9 cellular contexts compared by ENCODE assay signal in the genomic region with DNA sequence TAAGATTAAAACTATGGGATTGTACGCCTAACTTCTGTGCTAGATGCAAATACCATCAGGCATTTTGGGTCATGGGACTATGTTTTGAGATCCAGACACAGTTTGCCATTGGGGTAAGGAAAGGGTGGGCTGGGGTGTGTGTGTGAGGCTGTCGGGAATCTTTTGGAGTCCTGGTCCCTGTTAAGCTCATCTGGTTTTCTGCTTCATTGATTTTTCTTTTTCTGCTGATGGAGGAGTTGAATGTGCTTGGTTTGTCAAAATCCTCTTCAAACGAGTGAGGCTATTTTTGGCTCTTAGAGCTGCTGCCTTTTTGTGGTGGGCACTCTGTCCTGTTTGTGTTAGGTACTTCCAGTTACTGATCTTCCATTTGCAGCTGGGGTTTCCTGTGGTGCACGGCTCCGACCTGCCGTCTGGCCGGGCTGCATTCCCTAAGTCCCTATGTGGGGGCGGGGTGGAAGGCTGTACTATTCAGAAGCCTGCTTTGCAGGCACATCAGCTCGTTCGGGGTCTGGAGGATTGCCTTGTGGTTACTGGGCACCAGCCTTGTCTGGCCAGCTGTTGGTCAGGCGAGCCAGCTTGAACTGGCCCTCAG. TPM values are rescaled to one million over a fixed set of nuclear protein-coding genes. Genes with fewer than 3 reads are reported as not detected.
DNase-seq lines count a peak whose midpoint lies in the region; ATAC-seq and TF ChIP-seq lines count a peak whose summit lies in the region.
"Had no signal": no experiment of that assay in that cellular context is flagged by ENCODE, and none has a peak within 500 bp of the region (broad histone marks: within the 10 kb centered on the region; RNA-seq: fewer than 3 reads in every experiment).

No MANE protein-coding gene starts in this region.

- peaks cover 0 to 1% (median 0%) of the 10 kb centered on the region in 8 donors for H3K9me3 Mint-ChIP-seq in CD4-positive, alpha-beta memory T cell
- no peaks in the 10 kb centered on the region for H3K9me3 Mint-ChIP-seq in natural killer cell

- POLR2A ChIA-PET in CD4-positive, alpha-beta memory T cell (lab: Charles Lee; ENCODE audit: partially characterized antibody): interaction anchor here (0.5 to 3.9 kb wide), 7 partner anchors 10 to 702 kb away, joined by 3 to 31 read pairs (median 6); no protein-coding TSS in a partner anchor

- H3K36me3 Mint-ChIP-seq in CD4-positive, alpha-beta memory T cell: peaks cover 9 to 27% of the 10 kb centered on the region in 2 donors
- no peaks in the 10 kb centered on the region for H3K36me3 Mint-ChIP-seq in natural killer cell

- H3K4me1 ChIP-seq in CD4-positive, alpha-beta memory T cell (ENCODE audit: insufficient read depth, low read length): peaks cover 81% of the 10 kb centered on the region
- peaks cover 40% of the 10 kb centered on the region for H3K4me1 ChIP-seq in HUES64 (ENCODE audit: insufficient read depth, low read length)

- H3K27me3 ChIP-seq in CD4-positive, alpha-beta memory T cell (ENCODE audit: insufficient read depth, low read length): no peaks in the 10 kb centered on the region
- peaks cover 11% of the 10 kb centered on the region for H3K27me3 ChIP-seq in HUES64 (ENCODE audit: insufficient read depth, low read length)

- CTCF ChIA-PET in CD4-positive, alpha-beta memory T cell (lab: Charles Lee; ENCODE audit: partially characterized antibody): interaction anchor here (0.7 to 17.4 kb wide), 8 partner anchors 9 to 203 kb away, joined by 3 to 423 read pairs (median 4); no protein-coding TSS in a partner anchor

- H3K36me3 ChIP-seq in CD4-positive, alpha-beta memory T cell (ENCODE audit: insufficient read depth, low read length): no peaks in the 10 kb centered on the region
- peaks cover 7% of the 10 kb centered on the region for H3K36me3 ChIP-seq in HUES64 (ENCODE audit: insufficient read depth, low read length)

- H3K27ac Mint-ChIP-seq in CD4-positive, alpha-beta memory T cell: peak overlapping the region; percentile 82 to 97 (median 91)
- peak overlapping the region; percentile 93 to 94 for H3K27ac Mint-ChIP-seq in natural killer cell

- H3K27ac ChIP-seq in CD4-positive, alpha-beta memory T cell (ENCODE audit: low read depth, low read length): peak overlapping the region; percentile 58
- H3K27ac ChIP-seq in HUES64 (ENCODE audit: low read depth, low read length): no peak overlapping the region

- ATAC-seq in natural killer cell: no peak
- ATAC-seq in GM21447 (IDR thresholded peaks at IDR 0.05; ENCODE audit: unreplicated experiment): no peak

- H3K4me3 Mint-ChIP-seq in CD4-positive, alpha-beta memory T cell: peak overlapping the region; percentile 91 to 98 (median 94)
- peak overlapping the region; percentile 98 for H3K4me3 Mint-ChIP-seq in natural killer cell

- no peak for DNase-seq in CD4-positive, alpha-beta memory T cell
- peak; percentile 78 for DNase-seq in UCSD-AML1 (lab: John Stamatoyannopoulos, UW; ENCODE audit: unreplicated experiment)
- DNase-seq in fibroblast of mammary gland (ENCODE audit: low read depth): peak; percentile 45
- no peak for DNase-seq in natural killer cell
- no peak for DNase-seq in NCI-H2107 treated with DMSO at 0.1 percent for 48 hours (lab: John Stamatoyannopoulos, UW; ENCODE audit: unreplicated experiment)
- no peak for DNase-seq in NCI-H1930 (lab: John Stamatoyannopoulos, UW)

- TF ChIP-seq CTCF in fibroblast of mammary gland (conservative IDR thresholded peaks at IDR 0.05; ENCODE audit: control insufficient read depth, insufficient read depth, low read depth, low read length) (no peak), natural killer cell (IDR thresholded peaks at IDR 0.05) (no peak)

- H3K4me1 Mint-ChIP-seq in CD4-positive, alpha-beta memory T cell: peaks cover 47 to 82% (median 65%) of the 10 kb centered on the region in 4 donors
- peaks cover 73 to 82% of the 10 kb centered on the region in 2 donors for H3K4me1 Mint-ChIP-seq in natural killer cell

- H3K9me3 ChIP-seq in CD4-positive, alpha-beta memory T cell (ENCODE audit: control insufficient read depth in 1 of 2, low read length in 2 of 2): no peaks in the 10 kb centered on the region
- no peaks in the 10 kb centered on the region for H3K9me3 ChIP-seq in HUES64 (ENCODE audit: insufficient read depth, low read depth, low read length)

- H3K4me3 ChIP-seq in CD4-positive, alpha-beta memory T cell (ENCODE audit: low read length in 2 of 2): peak overlapping the region; percentile 64 to 69
- peak overlapping the region; percentile 83 for H3K4me3 ChIP-seq in HUES64 (ENCODE audit: low read length)
- H3K4me3 ChIP-seq in fibroblast of mammary gland (ENCODE audit: control insufficient read depth, low read depth, low read length): peak overlapping the region; percentile 31

- no peaks in the 10 kb centered on the region for H3K27me3 Mint-ChIP-seq in CD4-positive, alpha-beta memory T cell
- H3K27me3 Mint-ChIP-seq in natural killer cell (ENCODE audit: low read depth in 2 of 2): no peaks in the 10 kb centered on the region

- intact Hi-C loops in CD4-positive, alpha-beta memory T cell (cut with micrococcal nuclease): loop anchor here (5.0 kb wide), 1 partner anchor 34 kb away; no protein-coding TSS in a partner anchor
- intact Hi-C loops in natural killer cell (cut with micrococcal nuclease): loop anchor here (2.0 to 5.0 kb wide), 2 partner anchors 34 to 46 kb away; no protein-coding TSS in a partner anchor

- H3K9ac ChIP-seq in HUES64 (ENCODE audit: low read depth, low read length): peak overlapping the region; percentile 21; the same call in 1 of the 2 replicates

- WGBS in HUES64: 10% methylated on average over 11 of the region's 11 CpGs

RNA-seq across cellular contexts. Expression of a gene that starts 2.9 kb away (rescaled TPM):
- total RNA-seq in CD4-positive, alpha-beta memory T cell: 10 to 100 TPM; 75.3 to 75.6 TPM
- polyA plus RNA-seq in CD4-positive, alpha-beta memory T cell: 10 to 100 TPM in 1 of 2 donors, 1 to 10 TPM in 1; 3.3 to 27.0 TPM
- 44.2 TPM for polyA plus RNA-seq in HUES64 (2013, experiment 1 of 2)
- polyA plus RNA-seq in HUES64 (2013, experiment 2 of 2): 49.3 TPM
- total RNA-seq in natural killer cell: 100 to 1,000 TPM; 166 to 186 (median 167) TPM

RNA-seq across cellular contexts. Expression of a gene that starts 37.9 kb away (rescaled TPM):
- under 1 TPM; 0.33 to 0.64 TPM for total RNA-seq in CD4-positive, alpha-beta memory T cell
- polyA plus RNA-seq in CD4-positive, alpha-beta memory T cell: 1 to 10 TPM in 1 of 2 donors, under 1 TPM in 1; 0.61 to 1.1 TPM
- 1.5 TPM for polyA plus RNA-seq in HUES64 (2013, experiment 1 of 2)
- polyA plus RNA-seq in HUES64 (2013, experiment 2 of 2): 2.3 TPM
- 1 to 10 TPM; 1.7 to 2.9 (median 2.6) TPM for total RNA-seq in natural killer cell
- total RNA-seq: T-helper 2 cell treated with Interferon-gamma antibody and Interleukin-4, amounts not matched to agents 100 ng/mL and 5 ng/mL, for 36 hours had no signal

RNA-seq across cellular contexts. Expression of a gene that starts 41.4 kb away (rescaled TPM):
- not detected for total RNA-seq in CD4-positive, alpha-beta memory T cell
- polyA plus RNA-seq in CD4-positive, alpha-beta memory T cell: not detected
- 0.50 TPM for polyA plus RNA-seq in HUES64 (2013, experiment 1 of 2)
- polyA plus RNA-seq in HUES64 (2013, experiment 2 of 2): 0.25 TPM
- 1 to 10 TPM; 1.4 to 4.9 (median 1.4) TPM for total RNA-seq in natural killer cell
- total RNA-seq: T-helper 2 cell treated with Interferon-gamma antibody and Interleukin-4, amounts not matched to agents 100 ng/mL and 5 ng/mL, for 36 hours had no signal

Comparison
In these comparisons a context has a peak if more than half of its experiments do, and no peak if none do; other contexts are left out.
1. DNase-seq: peak in UCSD-AML1 (single experiment) and fibroblast of mammary gland (single experiment); none in CD4-positive, alpha-beta memory T cell (0 of 5), natural killer cell (single experiment), NCI-H2107 treated with DMSO at 0.1 percent for 48 hours (single experiment) and NCI-H1930 (0 of 2).
2. H3K4me3 ChIP-seq: peak in every context shown above with its lines; median percentile 83 in HUES64; 66 in CD4-positive, alpha-beta memory T cell; 31 in fibroblast of mammary gland.